In genomic region chr7:20560325-20561180, GRCh38 we compare ENCODE assay signal across 1 cellular context.
TF ChIP-seq lines count a peak whose summit lies in the region.

No MANE protein-coding gene starts in this region.

TF ChIP-seq in HepG2, 621 proteins besides CTCF, POLR2A, EP300 and RAD21 (continued from another document and continues in another):
- TF ChIP-seq, protein P1, sequence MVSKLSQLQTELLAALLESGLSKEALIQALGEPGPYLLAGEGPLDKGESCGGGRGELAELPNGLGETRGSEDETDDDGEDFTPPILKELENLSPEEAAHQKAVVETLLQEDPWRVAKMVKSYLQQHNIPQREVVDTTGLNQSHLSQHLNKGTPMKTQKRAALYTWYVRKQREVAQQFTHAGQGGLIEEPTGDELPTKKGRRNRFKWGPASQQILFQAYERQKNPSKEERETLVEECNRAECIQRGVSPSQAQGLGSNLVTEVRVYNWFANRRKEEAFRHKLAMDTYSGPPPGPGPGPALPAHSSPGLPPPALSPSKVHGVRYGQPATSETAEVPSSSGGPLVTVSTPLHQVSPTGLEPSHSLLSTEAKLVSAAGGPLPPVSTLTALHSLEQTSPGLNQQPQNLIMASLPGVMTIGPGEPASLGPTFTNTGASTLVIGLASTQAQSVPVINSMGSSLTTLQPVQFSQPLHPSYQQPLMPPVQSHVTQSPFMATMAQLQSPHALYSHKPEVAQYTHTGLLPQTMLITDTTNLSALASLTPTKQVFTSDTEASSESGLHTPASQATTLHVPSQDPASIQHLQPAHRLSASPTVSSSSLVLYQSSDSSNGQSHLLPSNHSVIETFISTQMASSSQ (IDR thresholded peaks at IDR 0.05; ENCODE audit: low read depth): no peak
- TF ChIP-seq, protein P1 (CRISPR knock-in tag; IDR thresholded peaks at IDR 0.05; ENCODE audit: borderline replicate concordance): no peak
- TF ChIP-seq ZNF407 (CRISPR knock-in tag; IDR thresholded peaks at IDR 0.05; ENCODE audit: not compliant biosample characterization): no peak
- TF ChIP-seq NR2F1 (CRISPR knock-in tag; IDR thresholded peaks at IDR 0.05): no peak
- no peak for TF ChIP-seq NFE2 (CRISPR knock-in tag; IDR thresholded peaks at IDR 0.05)
- no peak for TF ChIP-seq ZBTB33 (CRISPR knock-in tag; IDR thresholded peaks at IDR 0.05)
- no peak for TF ChIP-seq PAXIP1 (CRISPR knock-in tag; conservative IDR thresholded peaks at IDR 0.05)
- peak; percentile 34; the same call in 1 of the 2 replicates for TF ChIP-seq MAX (IDR thresholded peaks at IDR 0.05)
- TF ChIP-seq SOX6 (IDR thresholded peaks at IDR 0.05): no peak
- TF ChIP-seq SOX6 (CRISPR knock-in tag; IDR thresholded peaks at IDR 0.05): no peak
- no peak for TF ChIP-seq DNMT1 (CRISPR knock-in tag; IDR thresholded peaks at IDR 0.05)
- 0 out of 2 replicates have a peak, but pooled peaks have one; percentile 27 for TF ChIP-seq ZNF724P (CRISPR knock-in tag; IDR thresholded peaks at IDR 0.05; ENCODE audit: borderline replicate concordance)
- TF ChIP-seq ZBTB21 (CRISPR knock-in tag; IDR thresholded peaks at IDR 0.05): no peak
- peak; percentile 57 for TF ChIP-seq ZNF687 (CRISPR knock-in tag; IDR thresholded peaks at IDR 0.05)
- no peak for TF ChIP-seq DZIP1 (CRISPR knock-in tag; IDR thresholded peaks at IDR 0.05)
- TF ChIP-seq ZBTB20 (CRISPR knock-in tag; IDR thresholded peaks at IDR 0.05; ENCODE audit: borderline replicate concordance, low read depth): no peak
- TF ChIP-seq ZMYM4 (CRISPR knock-in tag; IDR thresholded peaks at IDR 0.05): 0 out of 2 replicates have a peak, but pooled peaks have one; percentile 27
- no peak for TF ChIP-seq NFE2L1 (CRISPR knock-in tag; IDR thresholded peaks at IDR 0.05; ENCODE audit: borderline replicate concordance)
